Comparison of ENCODE assay signal across 8 cellular contexts in genomic region chr12:70242695-70243509, GRCh38. TPM values are rescaled to one million over a fixed set of nuclear protein-coding genes. Genes with fewer than 3 reads are reported as not detected.
DNase-seq lines count a peak whose midpoint lies in the region; ATAC-seq and TF ChIP-seq lines count a peak whose summit lies in the region.

TSS of gene CNOT2 (plus strand) at chr12:70243433. CDS start at chr12:70278227, 34,794 bp downstream.

- DNase-seq in GM10248 (ENCODE audit: extremely low spot score): peak; percentile 87
- DNase-seq in NCI-H1048 (lab: John Stamatoyannopoulos, UW): peak; percentile 50
- peak; percentile 42 for DNase-seq in SKM-1 (lab: John Stamatoyannopoulos, UW; ENCODE audit: unreplicated experiment)
- peak; percentile 83 to 90 for DNase-seq in activated naive CD4-positive, alpha-beta T cell treated with anti-CD3 and anti-CD28 coated beads, Interleukin-2, amount 50 U/mL, for 72 hours (ENCODE audit: low spot score in 2 of 2)
- peak; percentile 83 for DNase-seq in glomerular visceral epithelial cell (ENCODE audit: extremely low spot score)
- DNase-seq in osteoblast (ENCODE audit: insufficient read length, low spot score, missing footprints): peak; percentile 91
- peak; percentile 93 for DNase-seq in testis

- H3K4me3 ChIP-seq in osteoblast (ENCODE audit: insufficient read depth, low read length) (peak within 1 kb of the TSS; percentile 98), testis (peak within 1 kb of the TSS; percentile 95 to 97)

- TF ChIP-seq POLR2A in testis (IDR thresholded peaks at IDR 0.05): no peak

- peak; percentile 72 for ATAC-seq in HG02588 (IDR thresholded peaks at IDR 0.05; ENCODE audit: unreplicated experiment)
- peak; percentile 85 to 89 for ATAC-seq in activated naive CD4-positive, alpha-beta T cell treated with anti-CD3 and anti-CD28 coated beads, Interleukin-2, amount 50 U/mL, for 72 hours

- H3K4me1 ChIP-seq in osteoblast (ENCODE audit: insufficient read depth, low read length) (peaks cover 29% of the 10 kb centered on the region), testis (peaks cover 21% of the 10 kb centered on the region)

- TF ChIP-seq CTCF in GM10248 (IDR thresholded peaks at IDR 0.05; ENCODE audit: control extremely low read depth, extremely low read depth, low read depth, missing control alignments) (no peak), osteoblast (IDR thresholded peaks at IDR 0.05; ENCODE audit: extremely low read depth, low read depth, low read length) (no peak), testis (IDR thresholded peaks at IDR 0.05) (no peak)

- CTCF ChIA-PET in GM10248 (lab: Yijun Ruan, JAX): no interaction called here

- WGBS in testis, 2 donors: 0 to 1% methylated on average over 21 to 64 of the region's 64 CpGs

- POLR2A ChIA-PET in GM10248 (lab: Yijun Ruan, JAX): interaction anchor here (0.6 kb wide), 1 partner anchor 11 kb away, joined by 6 read pairs; no protein-coding TSS in a partner anchor

- H4K20me1 ChIP-seq in osteoblast (ENCODE audit: insufficient read depth, low read length): peaks cover 20% of the 10 kb centered on the region

- peak within 1 kb of the TSS; percentile 100 for H2AFZ ChIP-seq in osteoblast (ENCODE audit: low read length)

- H3K27ac Mint-ChIP-seq in activated naive CD4-positive, alpha-beta T cell treated with anti-CD3 and anti-CD28 coated beads, Interleukin-2, amount 50 U/mL, for 72 hours: peak within 1 kb of the TSS; percentile 100

- no peaks in the 10 kb centered on the region for H3K9me3 Mint-ChIP-seq in activated naive CD4-positive, alpha-beta T cell treated with anti-CD3 and anti-CD28 coated beads, Interleukin-2, amount 50 U/mL, for 72 hours

- intact Hi-C loops in testis (cut with DNase I; ENCODE audit: low total_unique reads): no loop called here

- H3K9me3 ChIP-seq in osteoblast (ENCODE audit: low read depth, low read length): no peaks in the 10 kb centered on the region
- H3K9me3 ChIP-seq in testis: no peaks in the 10 kb centered on the region

- peaks cover 19% of the 10 kb centered on the region for H3K36me3 ChIP-seq in osteoblast (ENCODE audit: insufficient read depth, low read length)
- no peaks in the 10 kb centered on the region for H3K36me3 ChIP-seq in testis (ENCODE audit: low read depth, missing control alignments)

- H3K4me2 ChIP-seq in osteoblast (ENCODE audit: insufficient read depth, low read length): peak within 1 kb of the TSS; percentile 100

- H3K79me2 ChIP-seq in osteoblast (ENCODE audit: insufficient read depth, low read length): peaks cover 64% of the 10 kb centered on the region

- peak within 1 kb of the TSS; percentile 98 for H3K27ac ChIP-seq in osteoblast (ENCODE audit: low read depth, low read length)
- peak within 1 kb of the TSS; percentile 97 for H3K27ac ChIP-seq in testis

- H3K27me3 ChIP-seq in osteoblast (ENCODE audit: insufficient read depth, low read length): no peaks in the 10 kb centered on the region
- H3K27me3 ChIP-seq in testis: no peaks in the 10 kb centered on the region

- H3K36me3 Mint-ChIP-seq in activated naive CD4-positive, alpha-beta T cell treated with anti-CD3 and anti-CD28 coated beads, Interleukin-2, amount 50 U/mL, for 72 hours: peaks cover 31 to 42% of the 10 kb centered on the region in 2 donors

RNA-seq across cellular contexts. Expression of gene CNOT2, which starts in this region (rescaled TPM):
- total RNA-seq in activated naive CD4-positive, alpha-beta T cell treated with anti-CD3 and anti-CD28 coated beads, Interleukin-2, amount 50 U/mL, for 72 hours: 10 to 100 TPM; 67.2 to 81.6 TPM
- total RNA-seq in osteoblast: 144 and 153 TPM in 2 replicates
- total RNA-seq in testis: 100 to 1,000 TPM in 1 of 2 donors, 10 to 100 TPM in 1; 99.1 to 127 TPM
- polyA plus RNA-seq in testis (ENCODE audit: insufficient read depth, low read depth, low replicate concordance): 56.1 TPM

Comparison
In these comparisons a context has a peak if more than half of its experiments do, and no peak if none do; other contexts are left out.
1. Peak in every context shown above with its lines: DNase-seq, ATAC-seq, H3K4me3 ChIP-seq and H3K27ac ChIP-seq.
2. DNase-seq: peak in every context shown above with its lines; median percentile 93 in testis; 91 in osteoblast; 87 in GM10248; 86 in activated naive CD4-positive, alpha-beta T cell treated with anti-CD3 and anti-CD28 coated beads, Interleukin-2, amount 50 U/mL, for 72 hours; 83 in glomerular visceral epithelial cell; 50 in NCI-H1048; 42 in SKM-1.